ENCODE assay signal across 10 cellular contexts in the genomic region with DNA sequence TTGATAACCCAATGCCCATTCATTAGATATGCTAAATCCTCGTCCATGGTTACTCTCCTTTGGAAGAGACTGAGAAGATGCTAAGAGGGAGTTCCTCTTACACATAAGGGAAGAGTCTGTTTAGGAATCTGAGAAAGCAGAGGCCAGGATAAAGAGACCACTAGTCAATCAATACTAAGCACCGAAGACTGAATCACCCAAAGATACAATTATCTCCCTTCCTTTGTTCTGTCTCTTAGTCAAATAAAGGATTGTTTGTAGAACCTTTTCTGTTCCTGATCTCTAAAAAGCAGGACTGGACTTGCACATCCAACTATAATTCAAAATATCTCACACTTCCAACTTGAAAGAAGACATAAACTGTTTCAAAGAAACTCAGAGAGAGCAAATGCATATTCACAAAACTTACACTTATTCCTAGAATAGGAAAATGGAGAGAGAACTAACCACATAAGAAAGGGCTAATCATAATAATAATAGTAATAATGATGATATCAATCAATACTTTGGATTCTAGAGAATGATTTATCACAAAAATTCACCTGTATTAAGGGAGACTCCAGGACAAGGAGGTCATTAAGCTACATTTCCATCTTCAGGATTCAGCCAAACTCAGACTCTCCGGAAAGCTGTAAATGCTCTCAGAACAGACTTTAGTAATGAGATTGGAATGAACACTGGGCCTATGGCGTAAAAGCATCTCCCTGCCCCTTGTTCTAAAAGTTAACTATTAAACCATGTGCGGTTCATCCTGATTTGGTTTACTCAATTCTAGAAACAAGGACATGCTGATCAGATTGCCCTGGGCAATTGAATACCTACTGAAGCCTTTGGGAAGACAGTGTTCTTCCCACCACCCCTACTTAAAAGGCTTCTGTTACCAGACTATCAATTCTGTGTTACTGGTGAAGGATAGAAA.
DNase-seq lines count a peak whose midpoint lies in the region; ATAC-seq and TF ChIP-seq lines count a peak whose summit lies in the region.
"Had no signal": no experiment of that assay in that cellular context is flagged by ENCODE, and none has a peak within 500 bp of the region (broad histone marks: within the 10 kb centered on the region; RNA-seq: fewer than 3 reads in every experiment).

No MANE protein-coding gene starts in this region.

- peak overlapping the region; percentile 84 for H3K27ac Mint-ChIP-seq in activated naive CD8-positive, alpha-beta T cell treated with anti-CD3 and anti-CD28 coated beads for 36 hours
- H3K27ac Mint-ChIP-seq in activated naive CD8-positive, alpha-beta T cell treated with anti-CD3 and anti-CD28 coated beads, Interleukin-2, amount 50 U/mL, for 24 hours: no peak overlapping the region
- H3K27ac Mint-ChIP-seq: CD4-positive, alpha-beta T cell; endodermal cell had no signal

- peaks cover 0 to 11% of the 10 kb centered on the region in 2 donors for H3K4me1 ChIP-seq in mucosa of rectum (ENCODE audit: control insufficient read depth in 2 of 2, insufficient read depth in 2 of 2, low read length in 2 of 2)

- H3K27ac ChIP-seq in coronary artery (peak overlapping the region in 1 of 2 donors; percentile 69), mucosa of rectum (ENCODE audit: low read depth in 2 of 2, low read length in 2 of 2) (peak overlapping the region; percentile 9 to 71)

- TF ChIP-seq CTCF in coronary artery (IDR thresholded peaks at IDR 0.05): no peak

- no peak for DNase-seq in activated naive CD8-positive, alpha-beta T cell treated with anti-CD3 and anti-CD28 coated beads for 36 hours
- DNase-seq in activated naive CD8-positive, alpha-beta T cell treated with anti-CD3 and anti-CD28 coated beads, Interleukin-2, amount 50 U/mL, for 24 hours: no peak
- no peak for DNase-seq in coronary artery (ENCODE audit: low spot score)
- no peak for DNase-seq in T1000 (lab: John Stamatoyannopoulos, UW)
- DNase-seq in posterior vena cava (ENCODE audit: low spot score): no peak
- DNase-seq in SW 1271 (lab: John Stamatoyannopoulos, UW): no peak
- DNase-seq: CD4-positive, alpha-beta T cell; endodermal cell had no signal

- no peak overlapping the region for H3K9ac ChIP-seq in mucosa of rectum (ENCODE audit: low read depth in 1 of 2, low read length in 2 of 2)

- H3K36me3 Mint-ChIP-seq in activated naive CD8-positive, alpha-beta T cell treated with anti-CD3 and anti-CD28 coated beads for 36 hours: peaks cover 2% of the 10 kb centered on the region
- H3K36me3 Mint-ChIP-seq in activated naive CD8-positive, alpha-beta T cell treated with anti-CD3 and anti-CD28 coated beads, Interleukin-2, amount 50 U/mL, for 24 hours (ENCODE audit: low read depth): no peaks in the 10 kb centered on the region

- H3K27me3 ChIP-seq in mucosa of rectum (ENCODE audit: control insufficient read depth in 2 of 2, insufficient read depth in 2 of 2, low read length in 2 of 2): no peaks in the 10 kb centered on the region

- H3K9me3 ChIP-seq in mucosa of rectum (ENCODE audit: control insufficient read depth in 2 of 2, low read length in 2 of 2): no peaks in the 10 kb centered on the region

- no peaks in the 10 kb centered on the region for H3K9me3 Mint-ChIP-seq in activated naive CD8-positive, alpha-beta T cell treated with anti-CD3 and anti-CD28 coated beads for 36 hours
- no peaks in the 10 kb centered on the region for H3K9me3 Mint-ChIP-seq in activated naive CD8-positive, alpha-beta T cell treated with anti-CD3 and anti-CD28 coated beads, Interleukin-2, amount 50 U/mL, for 24 hours
- H3K9me3 Mint-ChIP-seq: CD4-positive, alpha-beta T cell; endodermal cell had no signal

- no peaks in the 10 kb centered on the region for H3K27me3 Mint-ChIP-seq in activated naive CD8-positive, alpha-beta T cell treated with anti-CD3 and anti-CD28 coated beads for 36 hours
- no peaks in the 10 kb centered on the region for H3K27me3 Mint-ChIP-seq in activated naive CD8-positive, alpha-beta T cell treated with anti-CD3 and anti-CD28 coated beads, Interleukin-2, amount 50 U/mL, for 24 hours
- H3K27me3 Mint-ChIP-seq: CD4-positive, alpha-beta T cell had no signal

- H3K4me1 Mint-ChIP-seq in activated naive CD8-positive, alpha-beta T cell treated with anti-CD3 and anti-CD28 coated beads for 36 hours: peaks cover 21% of the 10 kb centered on the region
- H3K4me1 Mint-ChIP-seq in activated naive CD8-positive, alpha-beta T cell treated with anti-CD3 and anti-CD28 coated beads, Interleukin-2, amount 50 U/mL, for 24 hours: peaks cover 20% of the 10 kb centered on the region

- no peak for ATAC-seq in activated naive CD8-positive, alpha-beta T cell treated with anti-CD3 and anti-CD28 coated beads, Interleukin-2, amount 50 U/mL, for 24 hours
- ATAC-seq in HG03571 (IDR thresholded peaks at IDR 0.05; ENCODE audit: unreplicated experiment): no peak

- H3K4me3 ChIP-seq in coronary artery (peak overlapping the region; percentile 35), mucosa of rectum (ENCODE audit: low read length in 2 of 2) (peak overlapping the region in 1 of 2 donors; percentile 23)

- intact Hi-C loops in posterior vena cava (cut with DNase I): no loop called here

- no peaks in the 10 kb centered on the region for H3K36me3 ChIP-seq in mucosa of rectum (ENCODE audit: control insufficient read depth in 2 of 2, insufficient read depth in 2 of 2, low read length in 2 of 2)

- H3K4me3 Mint-ChIP-seq in activated naive CD8-positive, alpha-beta T cell treated with anti-CD3 and anti-CD28 coated beads for 36 hours: no peak overlapping the region
- H3K4me3 Mint-ChIP-seq in activated naive CD8-positive, alpha-beta T cell treated with anti-CD3 and anti-CD28 coated beads, Interleukin-2, amount 50 U/mL, for 24 hours: no peak overlapping the region
- H3K4me3 Mint-ChIP-seq: CD4-positive, alpha-beta T cell; endodermal cell had no signal
